ENCODE assay signal across 11 cellular contexts in the genomic region with DNA sequence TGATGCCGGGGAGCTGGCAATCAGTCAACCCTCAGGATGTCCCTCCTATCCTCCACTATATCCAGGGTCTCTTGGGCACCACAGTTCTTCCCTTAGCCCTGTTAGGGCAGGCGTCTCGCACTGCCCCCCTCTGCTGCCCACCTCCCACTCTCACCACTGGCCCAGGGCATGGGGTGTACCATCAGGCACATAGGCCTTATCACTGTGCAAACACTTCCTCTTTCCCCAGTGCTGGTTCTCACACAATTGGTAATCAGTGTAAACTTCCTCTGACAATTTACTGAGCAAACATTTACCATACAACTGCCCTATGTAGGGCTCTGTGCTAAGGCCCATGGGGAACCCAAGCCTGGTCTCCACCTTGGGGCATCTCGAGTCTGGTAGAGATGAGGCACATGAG. TPM values are rescaled to one million over a fixed set of nuclear protein-coding genes. Genes with fewer than 3 reads are reported as not detected.
A peak's percentile ranks its signal among the peaks of the same experiment; 100 is the strongest.
DNase-seq lines count a peak whose midpoint lies in the region; ATAC-seq lines count a peak whose summit lies in the region.
"Had no signal": no experiment of that assay in that cellular context is flagged by ENCODE, and none has a peak within 500 bp of the region (broad histone marks: within the 10 kb centered on the region; RNA-seq: fewer than 3 reads in every experiment).

No MANE protein-coding gene starts in this region.

- no peak overlapping the region for H2AK5ac ChIP-seq in trophoblast cell (ENCODE audit: low read length)

- H2BK12ac ChIP-seq in trophoblast cell (ENCODE audit: low read length) = peak overlapping the region; percentile 54

- H4K8ac ChIP-seq in trophoblast cell (ENCODE audit: low read depth, low read length) = peak overlapping the region; percentile 20

- H3K4me1 ChIP-seq in trophoblast cell (ENCODE audit: control insufficient read depth in 1 of 2, insufficient read depth in 2 of 2, low read length in 2 of 2) = peaks cover 9 to 10% of the 10 kb centered on the region in 2 experiments

- no peaks in the 10 kb centered on the region for H3K79me2 ChIP-seq in trophoblast cell (ENCODE audit: control insufficient read depth, insufficient read depth, low read length, poor library complexity)

- no peak overlapping the region for H3K27ac ChIP-seq in trophoblast cell (ENCODE audit: low read depth, low read length)
- H3K27ac ChIP-seq: cardiac muscle cell had no signal

- no peak overlapping the region for H3K18ac ChIP-seq in trophoblast cell (ENCODE audit: low read length)

- H2AFZ ChIP-seq in trophoblast cell (ENCODE audit: insufficient read depth, low read length, poor library complexity) = no peak overlapping the region

- ATAC-seq in HG03175 (IDR thresholded peaks at IDR 0.05; ENCODE audit: unreplicated experiment) = no peak

- no peaks in the 10 kb centered on the region for H3K27me3 ChIP-seq in trophoblast cell (ENCODE audit: insufficient read depth, low read length)
- H3K27me3 ChIP-seq: cardiac muscle cell had no signal

- DNase-seq in GDM1 (lab: John Stamatoyannopoulos, UW) (peak; percentile 27), NCI-H69 (lab: John Stamatoyannopoulos, UW) (peak; percentile 82), dermis blood vessel endothelial cell (peak; percentile 56), trophoblast cell (no peak), superior temporal gyrus (ENCODE audit: extremely low spot score) (no peak), NCI-H345 treated with DMSO at 0.1 percent for 48 hours (lab: John Stamatoyannopoulos, UW; ENCODE audit: unreplicated experiment) (no peak), NCI-H446 (lab: John Stamatoyannopoulos, UW) (no peak)
- DNase-seq: KG1, NCI-H524 had no signal

- no peak overlapping the region for H3K14ac ChIP-seq in trophoblast cell (ENCODE audit: low read length)

- H4K91ac ChIP-seq in trophoblast cell (ENCODE audit: low read depth, low read length) = peak overlapping the region; percentile 36

- no peaks in the 10 kb centered on the region for H3K36me3 ChIP-seq in trophoblast cell (ENCODE audit: control insufficient read depth in 1 of 2, insufficient read depth in 2 of 2, low read length in 2 of 2)
- H3K36me3 ChIP-seq: cardiac muscle cell had no signal

- H3K23ac ChIP-seq in trophoblast cell (ENCODE audit: low read length) = no peak overlapping the region

- H3K9me3 ChIP-seq in trophoblast cell (ENCODE audit: insufficient read depth, low read depth, low read length) = no peaks in the 10 kb centered on the region

- no peak overlapping the region for H2BK120ac ChIP-seq in trophoblast cell (ENCODE audit: insufficient read depth, low read length, poor library complexity)

- H3K4ac ChIP-seq in trophoblast cell (ENCODE audit: low read depth, low read length) = no peak overlapping the region

- no peak overlapping the region for H4K12ac ChIP-seq in trophoblast cell (ENCODE audit: low read depth, low read length)

- H3K4me3 ChIP-seq in trophoblast cell (ENCODE audit: low read depth, low read length) = no peak overlapping the region
- H3K4me3 ChIP-seq: cardiac muscle cell had no signal

- no peaks in the 10 kb centered on the region for H3K79me1 ChIP-seq in trophoblast cell (ENCODE audit: low read length)

- H3K4me2 ChIP-seq in trophoblast cell (ENCODE audit: low read length) = no peak overlapping the region

- H3K9ac ChIP-seq in trophoblast cell (ENCODE audit: low read length) = no peak overlapping the region

- no peak overlapping the region for H2BK5ac ChIP-seq in trophoblast cell (ENCODE audit: low read depth, low read length, poor library complexity)

- WGBS in trophoblast cell (ENCODE audit: extremely low coverage, insufficient coverage, insufficient read length) = no CpG with 5 or more reads among the region's 4 CpGs

RNA-seq across cellular contexts. Expression of gene TMED10, which starts 20.1 kb away (rescaled TPM):
- 271 and 313 TPM in 2 replicates for total RNA-seq in dermis blood vessel endothelial cell
- polyA plus RNA-seq in trophoblast cell (2013) = 331 and 337 TPM in 2 replicates

Comparison
In these comparisons a context has a peak if more than half of its experiments do, and no peak if none do; other contexts are left out.
1. DNase-seq: peak in GDM1 (single experiment), NCI-H69 (single experiment) and dermis blood vessel endothelial cell (single experiment); none in trophoblast cell (0 of 2), superior temporal gyrus (single experiment), NCI-H345 treated with DMSO at 0.1 percent for 48 hours (single experiment) and NCI-H446 (0 of 2).